In genomic region chr14:68140111-68140741, GRCh38 we compare ENCODE assay signal across 9 cellular contexts.
DNase-seq lines count a peak whose midpoint lies in the region; ATAC-seq and TF ChIP-seq lines count a peak whose summit lies in the region.
"Had no signal": no experiment of that assay in that cellular context is flagged by ENCODE, and none has a peak within 500 bp of the region (broad histone marks: within the 10 kb centered on the region; RNA-seq: fewer than 3 reads in every experiment).

No MANE protein-coding gene starts in this region.

- H3K27ac ChIP-seq in stomach (peak overlapping the region in 4 of 5 donors; percentile 67 to 84 (median 78)), MM.1S (ENCODE audit: low read length) (no peak overlapping the region)

- H3K9ac ChIP-seq in adipocyte (ENCODE audit: low read length) (peak overlapping the region; percentile 20), iPS-15b (ENCODE audit: low read depth, low read length) (peak overlapping the region; percentile 26), MM.1S (ENCODE audit: low read length) (no peak overlapping the region)

- H4K20me1 ChIP-seq in MM.1S (ENCODE audit: insufficient read depth, low read length), result no peaks in the 10 kb centered on the region

- no peak for TF ChIP-seq POLR2A in stomach (IDR thresholded peaks at IDR 0.05)

- H3F3A ChIP-seq in MM.1S (ENCODE audit: insufficient read depth, low read length), result no peaks in the 10 kb centered on the region

- DNase-seq in DMS 273 (lab: John Stamatoyannopoulos, UW; ENCODE audit: unreplicated experiment) (peak; percentile 64), DMS 273 treated with DMSO at 0.1 percent for 48 hours (lab: John Stamatoyannopoulos, UW) (no peak), adipocyte (ENCODE audit: low read depth) (peak; percentile 89), stomach (peak; percentile 38), posterior cingulate gyrus (no peak), MM.1S (no peak)
- DNase-seq: activated B cell treated with CpG ODN at 0.5 μM for 24 hours had no signal

- TF ChIP-seq CTCF in stomach (IDR thresholded peaks at IDR 0.05) (no peak), MM.1S (IDR thresholded peaks at IDR 0.05; ENCODE audit: low read length) (no peak)

- intact Hi-C loops in stomach (cut with DNase I; ENCODE audit: low total_unique reads) (no loop called here), posterior cingulate gyrus (cut with DNase I) (no loop called here)

- H3K9me2 ChIP-seq in MM.1S (replicated peaks; ENCODE audit: insufficient read depth, low read length), result no peaks in the 10 kb centered on the region

- H3K4me2 ChIP-seq in MM.1S (ENCODE audit: low read depth, low read length), result no peak overlapping the region

- no peak for ATAC-seq in GM21515 (IDR thresholded peaks at IDR 0.05; ENCODE audit: unreplicated experiment)

- TF ChIP-seq EP300 in stomach (IDR thresholded peaks at IDR 0.05), result peak; percentile 95

- H3K4me1 ChIP-seq in adipocyte (ENCODE audit: control insufficient read depth, insufficient read depth, low read length) (peaks cover 77% of the 10 kb centered on the region), iPS-15b (ENCODE audit: control insufficient read depth, insufficient read depth, low read length) (peaks cover 19% of the 10 kb centered on the region), stomach (peaks cover 10 to 68% (median 50%) of the 10 kb centered on the region in 4 donors), MM.1S (ENCODE audit: low read length) (no peaks in the 10 kb centered on the region)

- no peak overlapping the region for H2AFZ ChIP-seq in MM.1S (ENCODE audit: low read length)

- H3K27me3 ChIP-seq in adipocyte (replicated peaks; ENCODE audit: control insufficient read depth, insufficient read depth, low read length), result no peaks in the 10 kb centered on the region
- H3K27me3 ChIP-seq in iPS-15b (ENCODE audit: control insufficient read depth, insufficient read depth, low read length), result no peaks in the 10 kb centered on the region
- H3K27me3 ChIP-seq in stomach, result no peaks in the 10 kb centered on the region
- no peaks in the 10 kb centered on the region for H3K27me3 ChIP-seq in MM.1S (replicated peaks; ENCODE audit: insufficient read depth, low read length)

- H3K9me3 ChIP-seq in adipocyte (ENCODE audit: control insufficient read depth, low read length) (no peaks in the 10 kb centered on the region), iPS-15b (ENCODE audit: control insufficient read depth, insufficient read depth, low read length) (no peaks in the 10 kb centered on the region), stomach (no peaks in the 10 kb centered on the region), MM.1S (replicated peaks; ENCODE audit: insufficient read depth, low read length) (no peaks in the 10 kb centered on the region)

- no peak overlapping the region for H3K4me3 ChIP-seq in adipocyte (ENCODE audit: low read length)
- H3K4me3 ChIP-seq in iPS-15b (ENCODE audit: low read depth, low read length), result no peak overlapping the region
- H3K4me3 ChIP-seq in stomach, result no peak overlapping the region
- H3K4me3 ChIP-seq in MM.1S (ENCODE audit: low read length), result no peak overlapping the region

- H3K36me3 ChIP-seq in adipocyte (ENCODE audit: control insufficient read depth, insufficient read depth, low read length, severe bottlenecking) (no peaks in the 10 kb centered on the region), iPS-15b (ENCODE audit: control insufficient read depth, insufficient read depth, low read length) (no peaks in the 10 kb centered on the region), stomach (no peaks in the 10 kb centered on the region), MM.1S (replicated peaks; ENCODE audit: insufficient read depth, low read length) (no peaks in the 10 kb centered on the region)

- H3K79me2 ChIP-seq in MM.1S (ENCODE audit: low read length), result no peaks in the 10 kb centered on the region

- WGBS in stomach, 5 donors, result 28 to 44% (median 37%) methylated on average over 2 of the region's 2 CpGs

Comparison
In these comparisons a context has a peak if more than half of its experiments do, and no peak if none do; other contexts are left out.
1. DNase-seq: peak in DMS 273 (single experiment), adipocyte (single experiment) and stomach (single experiment); none in DMS 273 treated with DMSO at 0.1 percent for 48 hours (single experiment), posterior cingulate gyrus (0 of 10) and MM.1S (single experiment).